In genomic region chr17:73092518-73093135, GRCh38 we compare ENCODE assay signal across 8 cellular contexts. TPM values are rescaled to one million over a fixed set of nuclear protein-coding genes. Genes with fewer than 3 reads are reported as not detected.
DNase-seq lines count a peak whose midpoint lies in the region; ATAC-seq and TF ChIP-seq lines count a peak whose summit lies in the region.

TSS of gene SLC39A11 (minus strand) at chr17:73092688. CDS start at chr17:73088764, 3,924 bp downstream.

- H3K9me3 Mint-ChIP-seq in activated B cell treated with CpG ODN at 0.5 μM for 24 hours = no peaks in the 10 kb centered on the region

- H3K27ac Mint-ChIP-seq in activated B cell treated with CpG ODN at 0.5 μM for 24 hours = peak within 1 kb of the TSS; percentile 91

- DNase-seq in AG04450 (ENCODE audit: low read depth, low spot score) = peak; percentile 76
- DNase-seq in NCI-H2227 treated with DMSO at 0.1 percent for 48 hours (lab: John Stamatoyannopoulos, UW) = peak; percentile 95
- DNase-seq in activated B cell treated with CpG ODN at 0.5 μM for 24 hours = peak; percentile 79
- DNase-seq in central memory CD4-positive, alpha-beta T cell = peak; percentile 86
- DNase-seq in iris pigment epithelial cell (ENCODE audit: low read depth) = peak; percentile 96
- DNase-seq in stimulated activated CD4-positive, alpha-beta T cell treated with anti-CD3 and anti-CD28 coated beads, Interleukin-12 subunit alpha, Interleukin-12 subunit beta, amount 100 ng/mL, for 4 hours = peak; percentile 86

- ATAC-seq in GM18907 (IDR thresholded peaks at IDR 0.05; ENCODE audit: unreplicated experiment) = peak; percentile 98
- ATAC-seq in HG03159 (IDR thresholded peaks at IDR 0.05; ENCODE audit: unreplicated experiment) = peak; percentile 99
- peak; percentile 98 for ATAC-seq in activated B cell treated with CpG ODN at 0.5 μM for 24 hours (ENCODE audit: low read depth)

- no peak for TF ChIP-seq CTCF in AG04450 (IDR thresholded peaks at IDR 0.05; ENCODE audit: low read depth, low read length)
- no peak for TF ChIP-seq CTCF in activated B cell treated with CpG ODN at 0.5 μM for 24 hours (IDR thresholded peaks at IDR 0.05)

- no peaks in the 10 kb centered on the region for H3K9me3 ChIP-seq in AG04450 (ENCODE audit: control insufficient read depth, insufficient read depth, low read length)

- POLR2A ChIA-PET in AG04450 (lab: Yijun Ruan, JAX) (interaction anchor here (0.7 to 1.3 kb wide), 2 partner anchors 24 to 445 kb away, joined by 3 to 4 read pairs; no protein-coding TSS in a partner anchor), activated B cell treated with CpG ODN at 0.5 μM for 24 hours (lab: Charles Lee) (interaction anchor here (0.9 to 1.6 kb wide), 3 partner anchors 40 to 71 kb away, joined by 13 to 16 read pairs (median 13); no protein-coding TSS in a partner anchor)

- CTCF ChIA-PET in AG04450 (lab: Charles Lee) (interaction anchor here (0.5 to 2.7 kb wide), 4 partner anchors 47 to 368 kb away, joined by 3 to 15 read pairs (median 6); no protein-coding TSS in a partner anchor), activated B cell treated with CpG ODN at 0.5 μM for 24 hours (lab: Charles Lee) (no interaction called here)

- peak within 1 kb of the TSS; percentile 47 for H3K27ac ChIP-seq in AG04450 (ENCODE audit: low read depth, low read length)

- intact Hi-C loops in activated B cell treated with CpG ODN at 0.5 μM for 24 hours (cut with micrococcal nuclease) = loop anchor here (1.0 to 2.0 kb wide), 5 partner anchors 40 to 140 kb away; a partner anchor contains a TSS

- peaks cover 7% of the 10 kb centered on the region for H3K27me3 Mint-ChIP-seq in activated B cell treated with CpG ODN at 0.5 μM for 24 hours

- H3K27me3 ChIP-seq in AG04450 (ENCODE audit: control insufficient read depth, insufficient read depth, low read length) = peaks cover 6% of the 10 kb centered on the region

- peaks cover 8% of the 10 kb centered on the region for H3K36me3 Mint-ChIP-seq in activated B cell treated with CpG ODN at 0.5 μM for 24 hours (ENCODE audit: low read depth)

- H3K4me1 Mint-ChIP-seq in activated B cell treated with CpG ODN at 0.5 μM for 24 hours = peaks cover 25% of the 10 kb centered on the region

- peak within 1 kb of the TSS; percentile 99 for H3K4me3 Mint-ChIP-seq in activated B cell treated with CpG ODN at 0.5 μM for 24 hours

- peak within 1 kb of the TSS; percentile 88 for H3K4me3 ChIP-seq in AG04450 (ENCODE audit: low read depth, low read length)

RNA-seq across cellular contexts. Expression of gene SLC39A11, which starts in this region (rescaled TPM):
- polyA plus RNA-seq in AG04450 (2011; rRNA removed) = 18.0 and 19.0 TPM in 2 replicates
- polyA minus RNA-seq in AG04450 (2011; rRNA and poly(A)+ RNA removed) = 37.0 and 56.0 TPM in 2 replicates
- total RNA-seq in activated B cell treated with CpG ODN at 0.5 μM for 24 hours = 27.2 and 34.8 TPM in 2 replicates

Comparison
In these comparisons a context has a peak if more than half of its experiments do, and no peak if none do; other contexts are left out.
1. Peak in every context shown above with its lines: DNase-seq, ATAC-seq, H3K4me3 ChIP-seq and H3K27ac ChIP-seq.